Comparison of ENCODE assay signal across 8 cellular contexts in genomic region chr7:36152756-36153570, GRCh38. TPM values are rescaled to one million over a fixed set of nuclear protein-coding genes. Genes with fewer than 3 reads are reported as not detected.
DNase-seq lines count a peak whose midpoint lies in the region; ATAC-seq, FAIRE-seq and TF ChIP-seq lines count a peak whose summit lies in the region.

Gene EEPD1, plus strand, starts transcription at chr7:36153254. Its CDS starts 1,071 bp downstream, at chr7:36154325.

- H3K27ac ChIP-seq in keratinocyte (ENCODE audit: control insufficient read depth, insufficient read depth, low read length) = peak within 1 kb of the TSS; percentile 42

- DNase-seq in AG10803 (ENCODE audit: low read depth) (peak; percentile 99), NCI-H446 treated with DMSO at 0.1 percent for 48 hours (lab: John Stamatoyannopoulos, UW) (peak; percentile 97), cerebellum (ENCODE audit: low spot score) (peak; percentile 98), keratinocyte (ENCODE audit: low read depth, low spot score) (peak; percentile 92)
- DNase-seq in activated CD4-positive, CD25-positive, alpha-beta regulatory T cell treated with anti-CD3 and anti-CD28 coated beads, Interleukin-2, amount 50 U/mL, for 72 hours = peak; percentile 99
- peak; percentile 99 to 100 (median 100) for DNase-seq in stimulated activated CD4-positive, alpha-beta T cell treated with anti-CD3 and anti-CD28 coated beads, Interleukin-12 subunit alpha, Interleukin-12 subunit beta, amount 100 ng/mL, for 48 hours (ENCODE audit: low read depth in 2 of 3, low spot score in 1 of 3)

- H3K4me1 ChIP-seq in keratinocyte (ENCODE audit: control insufficient read depth, extremely low read depth, insufficient read depth, low read length) = peaks cover 26% of the 10 kb centered on the region

- peak within 1 kb of the TSS; percentile 73 for H3K9ac ChIP-seq in keratinocyte (ENCODE audit: control insufficient read depth, extremely low read depth, insufficient read depth, low read length)

- H3K4me3 ChIP-seq in AG10803 (ENCODE audit: low read length) (peak within 1 kb of the TSS; percentile 72), keratinocyte (ENCODE audit: control insufficient read depth in 2 of 3, extremely low read depth in 1 of 3, insufficient read depth in 2 of 3, low read depth in 1 of 3, low read length in 3 of 3) (peak within 1 kb of the TSS; percentile 53 to 75 (median 67))

- H3K9me1 ChIP-seq in keratinocyte (ENCODE audit: control insufficient read depth, extremely low read depth, insufficient read depth, low read length) = no peaks in the 10 kb centered on the region

- TF ChIP-seq POLR2A in GM19099 (IDR thresholded peaks at IDR 0.05; ENCODE audit: extremely low read depth, insufficient read length, low read depth) = peak; percentile 31

- no peaks in the 10 kb centered on the region for H3K79me2 ChIP-seq in keratinocyte (ENCODE audit: control insufficient read depth, insufficient read depth, low read length)

- dilution Hi-C loops in keratinocyte (cut with MboI; ENCODE audit: extremely low pct_ligation_motif_present, low sequenced_read_pairs) = no loop called here

- TF ChIP-seq CTCF in AG10803 (conservative IDR thresholded peaks at IDR 0.05; ENCODE audit: low read length) (no peak), keratinocyte (optimal IDR thresholded peaks at IDR 0.05 in 1 of 3, IDR thresholded peaks at IDR 0.05 in 1 of 3, conservative IDR thresholded peaks at IDR 0.05 in 1 of 3; ENCODE audit: extremely low read depth in 1 of 3, insufficient read depth in 2 of 3, low read length in 3 of 3) (no peak)

- peak; percentile 94 for ATAC-seq in HG03378 (IDR thresholded peaks at IDR 0.05; ENCODE audit: unreplicated experiment)

- H3K9me3 ChIP-seq in keratinocyte (ENCODE audit: control insufficient read depth, low read depth, low read length) = no peaks in the 10 kb centered on the region

- H3K36me3 ChIP-seq in keratinocyte (ENCODE audit: control insufficient read depth in 2 of 2, extremely low read depth in 1 of 2, insufficient read depth in 2 of 2, low read length in 2 of 2) = no peaks in the 10 kb centered on the region

- H3K27me3 ChIP-seq in keratinocyte (ENCODE audit: control insufficient read depth, extremely low read depth, insufficient read depth, low read length) = no peaks in the 10 kb centered on the region

- H4K20me1 ChIP-seq in keratinocyte (ENCODE audit: control insufficient read depth, extremely low read depth, insufficient read depth, low read length) = no peaks in the 10 kb centered on the region

- H2AFZ ChIP-seq in keratinocyte (ENCODE audit: control insufficient read depth, low read length) = peak within 1 kb of the TSS; percentile 92

- H3K4me2 ChIP-seq in keratinocyte (ENCODE audit: control insufficient read depth, extremely low read depth, insufficient read depth, low read depth, low read length) = peak within 1 kb of the TSS; percentile 77

- peak; percentile 73 for FAIRE-seq in keratinocyte (lab: Jason Lieb, UNC)

RNA-seq across cellular contexts. Expression of gene EEPD1, which starts in this region (rescaled TPM):
- total RNA-seq in cerebellum = 12.1 TPM
- polyA plus RNA-seq in keratinocyte = 1.1 to 2.6 TPM (median 1.2 TPM) in 3 replicates
- polyA plus RNA-seq in keratinocyte (2011; ENCODE audit: low read depth) = 9.6 TPM
- polyA plus RNA-seq in keratinocyte (2011; cell fraction: cytosol; rRNA removed) = 0.63 and 1.5 TPM in 2 replicates
- polyA plus RNA-seq in keratinocyte (2011; cell fraction: nucleus; rRNA removed) = 3.2 and 3.5 TPM in 2 replicates
- polyA plus RNA-seq in keratinocyte (2012; ENCODE audit: low replicate concordance) = 1.9 and 7.4 TPM in 2 replicates
- 0.79 to 3.4 TPM (median 1.5 TPM) in 3 replicates for polyA minus RNA-seq in keratinocyte
- 2.1 TPM for polyA minus RNA-seq in keratinocyte (2011; cell fraction: cytosol; rRNA and poly(A)+ RNA removed)
- polyA minus RNA-seq in keratinocyte (2011; cell fraction: nucleus; rRNA and poly(A)+ RNA removed) = 2.0 and 2.3 TPM in 2 replicates

Comparison
In these comparisons a context has a peak if more than half of its experiments do, and no peak if none do; other contexts are left out.
1. Peak in every context shown above with its lines: DNase-seq, ATAC-seq, H3K4me3 ChIP-seq and H3K27ac ChIP-seq.